In genomic region chr6:28360961-28361360, GRCh38 we compare ENCODE assay signal across 33 cellular contexts. TPM values are rescaled to one million over a fixed set of nuclear protein-coding genes. Genes with fewer than 3 reads are reported as not detected.
DNase-seq lines count a peak whose midpoint lies in the region; ATAC-seq, FAIRE-seq and TF ChIP-seq lines count a peak whose summit lies in the region.
"Had no signal": no experiment of that assay in that cellular context is flagged by ENCODE, and none has a peak within 500 bp of the region (broad histone marks: within the 10 kb centered on the region; RNA-seq: fewer than 3 reads in every experiment).

No MANE protein-coding gene starts in this region.

- H4K20me1 ChIP-seq in HepG2 (ENCODE audit: insufficient read depth, low read length) (no peaks in the 10 kb centered on the region), K562 (replicated peaks; ENCODE audit: control insufficient read depth, insufficient read depth, low read length) (no peaks in the 10 kb centered on the region)

- TF ChIP-seq EP300 in HepG2 (IDR thresholded peaks at IDR 0.05; ENCODE audit: low read depth in 2 of 2, low read length in 2 of 2), result no peak
- no peak for TF ChIP-seq EP300 in HepG2 (CRISPR knock-in tag; IDR thresholded peaks at IDR 0.05; ENCODE audit: borderline replicate concordance)
- no peak for TF ChIP-seq EP300 in K562 (IDR thresholded peaks at IDR 0.05; ENCODE audit: low read length)

- no peak for DNase-seq in HepG2 (ENCODE audit: low spot score)
- no peak for DNase-seq in right lobe of liver
- no peak for DNase-seq in K562 (ENCODE audit: extremely low read depth in 1 of 4, low spot score in 3 of 4)
- DNase-seq in activated gamma-delta T cell (lab: John Stamatoyannopoulos, UW), result no peak
- no peak for DNase-seq in iPS-NIHi11 (ENCODE audit: low spot score)
- DNase-seq: 8988T; ACHN; AML-193; BE2C; C1 segment of cervical spinal cord; Caco-2; Calu3; CD4-positive, alpha-beta memory T cell; CD4-positive, alpha-beta T cell; CD4-positive, CD25-positive, alpha-beta regulatory T cell; CD8-positive, alpha-beta memory T cell; CD8-positive, alpha-beta T cell; COR-L47; DMS 273 treated with DMSO at 0.1 percent for 48 hours; DMS153; DMS53; DMS79; DMS79 treated with DMSO at 0.1 percent for 48 hours; DND-41; EL had no signal

- H2AFZ ChIP-seq in HepG2 (ENCODE audit: low read length) (no peak overlapping the region), K562 (ENCODE audit: low read depth, low read length) (no peak overlapping the region)

- H3K9me1 ChIP-seq in K562 (ENCODE audit: control insufficient read depth, insufficient read depth, low read length), result no peaks in the 10 kb centered on the region

- no peak for TF ChIP-seq RAD21 in HepG2 (CRISPR knock-in tag; IDR thresholded peaks at IDR 0.05)
- no peak for TF ChIP-seq RAD21 in K562 (CRISPR knock-in tag; conservative IDR thresholded peaks at IDR 0.05 in 1 of 2, IDR thresholded peaks at IDR 0.05 in 1 of 2)

- H3K4me2 ChIP-seq in HepG2 (ENCODE audit: low read depth, low read length) (no peak overlapping the region), K562 (ENCODE audit: insufficient read depth, low read length) (no peak overlapping the region)
- H3K4me2 ChIP-seq: A549; BLaER1; BLaER1 treated with 17β-estradiol and CSF1 and Interleukin-3, amounts not matched to agents 10 nM and 100 nM had no signal

- no peak overlapping the region for H3K27ac ChIP-seq in HepG2 (ENCODE audit: extremely low read length, insufficient read depth, low read length)
- no peak overlapping the region for H3K27ac ChIP-seq in right lobe of liver
- H3K27ac ChIP-seq in VCaP, result peak overlapping the region; percentile 70
- H3K27ac ChIP-seq in K562 (ENCODE audit: extremely low read depth, low read depth, low read length), result no peak overlapping the region
- H3K27ac ChIP-seq: 22Rv1; A549; BLaER1; BLaER1 treated with 17β-estradiol and CSF1 and Interleukin-3, amounts not matched to agents 10 nM and 100 nM; C4-2B had no signal

- no peak for TF ChIP-seq CTCF in HepG2 (CRISPR knock-in tag; IDR thresholded peaks at IDR 0.05)
- no peak for TF ChIP-seq CTCF in right lobe of liver (IDR thresholded peaks at IDR 0.05)
- no peak for TF ChIP-seq CTCF in VCaP (conservative IDR thresholded peaks at IDR 0.05)
- TF ChIP-seq CTCF in K562 (IDR thresholded peaks at IDR 0.05 in 2 of 3, conservative IDR thresholded peaks at IDR 0.05 in 1 of 3; ENCODE audit: insufficient read depth in 2 of 3, low read depth in 1 of 3, low read length in 3 of 3), result no peak

- H3K79me2 ChIP-seq in HepG2 (ENCODE audit: insufficient read depth, low read length) (no peaks in the 10 kb centered on the region), K562 (ENCODE audit: control insufficient read depth, insufficient read depth, low read length) (peaks cover 19% of the 10 kb centered on the region; the same call in 2 of the 3 replicates)

- FAIRE-seq in HepG2 (lab: Jason Lieb, UNC) (no peak), K562 (lab: Jason Lieb, UNC) (no peak)
- FAIRE-seq: A204.1, A549, D721Med had no signal

- in situ Hi-C loops in HepG2 (cut with HindIII; ENCODE audit: extremely low pct_ligation_motif_present, low pct_unique_long_range_greater_than_20kb), result no loop called here
- in situ Hi-C loops in K562 (cut with MboI), result loop anchor here (10.0 kb wide), 1 partner anchor 446 kb away; the partner anchor contains the start of gene OR2B2

- CTCF ChIA-PET in HepG2 (lab: Yijun Ruan, JAX; ENCODE audit: low intra/inter-chr PET ratio, low total read pairs), result no interaction called here
- CTCF ChIA-PET in K562 (lab: Yijun Ruan, JAX; ENCODE audit: low intra/inter-chr PET ratio), result no interaction called here

- H3K4me3 ChIP-seq in HepG2 (replicated peaks in 1 of 3; ENCODE audit: insufficient read depth in 1 of 3, low read depth in 2 of 3, low read length in 3 of 3) (no peak overlapping the region), right lobe of liver (no peak overlapping the region), K562 (no peak overlapping the region)
- H3K4me3 ChIP-seq: A549; BLaER1; BLaER1 treated with 17β-estradiol and CSF1 and Interleukin-3, amounts not matched to agents 10 nM and 100 nM had no signal

- H3K9me3 ChIP-seq in HepG2 (ENCODE audit: low read length), result no peaks in the 10 kb centered on the region
- H3K9me3 ChIP-seq in right lobe of liver, result no peaks in the 10 kb centered on the region
- H3K9me3 ChIP-seq in K562 (replicated peaks; ENCODE audit: control insufficient read depth, insufficient read depth, low read depth, low read length), result no peaks in the 10 kb centered on the region; the same call in 1 of the 2 replicates
- H3K9me3 ChIP-seq: BE2C, BLaER1, Caco-2 had no signal

- H3K4me1 ChIP-seq in HepG2 (ENCODE audit: insufficient read depth, low read length) (peaks cover 11% of the 10 kb centered on the region), right lobe of liver (peaks cover 0 to 4% (median 0%) of the 10 kb centered on the region in 4 donors), K562 (replicated peaks in 1 of 2; ENCODE audit: control insufficient read depth in 2 of 2, insufficient read depth in 2 of 2, low read length in 2 of 2) (peaks cover 12 to 13% of the 10 kb centered on the region in 2 experiments)
- H3K4me1 ChIP-seq: BE2C, BLaER1 had no signal

- H3K36me3 ChIP-seq in HepG2 (replicated peaks in 1 of 2; ENCODE audit: control insufficient read depth in 1 of 2, insufficient read depth in 2 of 2, low read length in 2 of 2) (peaks cover 9 to 20% of the 10 kb centered on the region in 2 experiments; a peak in 4 of 5 replicates), right lobe of liver (peaks cover 0 to 45% (median 1%) of the 10 kb centered on the region in 4 donors), K562 (ENCODE audit: control insufficient read depth, insufficient read depth, low read length) (peaks cover 56% of the 10 kb centered on the region)

- BruUV-seq in HepG2 (replicated peaks; lab: Mats Ljungman, UMichigan) (no TSS peak), K562 (replicated peaks; lab: Mats Ljungman, UMichigan) (no TSS peak)

- POLR2A ChIA-PET in HepG2 (lab: Yijun Ruan, JAX), result no interaction called here
- POLR2A ChIA-PET in K562 (lab: Yijun Ruan, JAX), result interaction anchor here (0.6 kb wide), 2 partner anchors 152 to 169 kb away, joined by 3 to 4 read pairs; no protein-coding TSS in a partner anchor

- TF ChIP-seq POLR2A in HepG2 (IDR thresholded peaks at IDR 0.05; ENCODE audit: insufficient read depth in 1 of 2, low read depth in 2 of 2, low read length in 2 of 2), result no peak
- no peak for TF ChIP-seq POLR2A in right lobe of liver (IDR thresholded peaks at IDR 0.05)
- no peak for TF ChIP-seq POLR2A in K562 (conservative IDR thresholded peaks at IDR 0.05)

- H3K27me3 ChIP-seq in HepG2 (ENCODE audit: control insufficient read depth in 1 of 2, insufficient read depth in 2 of 2, low read length in 2 of 2) (no peaks in the 10 kb centered on the region; a peak in 1 of 5 replicates), right lobe of liver (no peaks in the 10 kb centered on the region), K562 (ENCODE audit: control insufficient read depth in 2 of 2, insufficient read depth in 2 of 2, low read length in 2 of 2) (no peaks in the 10 kb centered on the region)
- H3K27me3 ChIP-seq: BE2C; BLaER1; BLaER1 treated with 17β-estradiol and CSF1 and Interleukin-3, amounts not matched to agents 10 nM and 100 nM had no signal

- ATAC-seq in HepG2 (no peak), right lobe of liver (no peak), K562 (no peak)
- ATAC-seq: A549; CD8-positive, alpha-beta T cell had no signal

- intact Hi-C loops in HepG2 (cut with micrococcal nuclease; ENCODE audit: unreplicated experiment) (no loop called here), right lobe of liver (cut with DNase I) (loop anchor here in 1 of 2 donors (10.0 kb wide), 1 partner anchor 226 kb away; no protein-coding TSS in a partner anchor), K562 (cut with micrococcal nuclease) (no loop called here)

- no peak overlapping the region for H3K9ac ChIP-seq in HepG2 (ENCODE audit: insufficient read depth, low read depth, low read length)
- H3K9ac ChIP-seq in K562 (ENCODE audit: insufficient read depth in 1 of 2, low read depth in 2 of 2, low read length in 2 of 2), result no peak overlapping the region
- H3K9ac ChIP-seq: BLaER1; BLaER1 treated with 17β-estradiol and CSF1 and Interleukin-3, amounts not matched to agents 10 nM and 100 nM had no signal

- WGBS in HepG2 (ENCODE audit: low lambda C conversion rate), result 97% methylated on average over 2 of the region's 2 CpGs
- WGBS in right lobe of liver (ENCODE audit: insufficient coverage, low coverage, low lambda C conversion rate, missing lambda C conversion rate), result 100% methylated on average over 2 of the region's 2 CpGs
- 73% methylated on average over 2 of the region's 2 CpGs for WGBS in K562 (ENCODE audit: insufficient coverage, low coverage, missing lambda C conversion rate)

RNA-seq across cellular contexts. Expression of gene ZKSCAN3, which starts 11.2 kb away (rescaled TPM):
- total RNA-seq in HepG2 (2016; rRNA removed; fragmentation: Illumina TruSeq; extraction: Trizol) (7.4 and 8.1 TPM in 2 replicates), right lobe of liver (1 to 10 TPM; 1.3 to 3.8 (median 2.5) TPM), K562 (2014; rRNA removed) (5.5 and 9.1 TPM in 2 replicates), K562 (2014; rRNA removed; fragmentation: Illumina TruSeq; extraction: Trizol) (12.4 and 12.8 TPM in 2 replicates), K562 (2015; rRNA removed; fragmentation: Illumina TruSeq; extraction: Trizol) (12.2 and 12.4 TPM in 2 replicates), K562 (2021) (10.2 and 11.1 TPM in 2 replicates)
- 1.1 and 1.3 TPM in 2 replicates for total RNA-seq in HepG2 (2016; cell fraction: cytosol; rRNA removed; fragmentation: Illumina TruSeq; extraction: Trizol; ENCODE audit: low read depth)
- total RNA-seq in HepG2 (2016; cell fraction: insoluble cytoplasmic fraction; rRNA removed; fragmentation: Illumina TruSeq; extraction: Trizol), result 5.8 and 7.9 TPM in 2 replicates
- 4.5 and 4.9 TPM in 2 replicates for total RNA-seq in HepG2 (2016; cell fraction: membrane; rRNA removed; fragmentation: Illumina TruSeq; extraction: Trizol)
- total RNA-seq in HepG2 (2016; cell fraction: nucleus; rRNA removed; fragmentation: Illumina TruSeq; extraction: Trizol), result 3.8 and 5.4 TPM in 2 replicates
- polyA plus RNA-seq in HepG2 (2011; rRNA removed) (3.3 and 3.6 TPM in 2 replicates), K562 (2011; rRNA removed) (11.4 and 12.2 TPM in 2 replicates), K562 (2014; fragmentation: Illumina TruSeq; extraction: Trizol) (9.0 and 10.4 TPM in 2 replicates), K562 (2014; fragmentation: Nextera tagmentation; extraction: Ambion mirVana) (1 to 10 TPM; 3.0 to 4.3 TPM), K562 (2014; rRNA removed) (6.9 and 8.0 TPM in 2 replicates)
- polyA plus RNA-seq in HepG2 (2011; cell fraction: cytosol; rRNA removed), result 2.0 and 2.2 TPM in 2 replicates
- polyA plus RNA-seq in HepG2 (2011; cell fraction: nucleus; rRNA removed), result 2.8 and 4.3 TPM in 2 replicates
- polyA plus RNA-seq in HepG2 (2012), result 1.8 and 3.3 TPM in 2 replicates
- polyA plus RNA-seq in HepG2 (2016; cell fraction: cytosol; fragmentation: Illumina TruSeq; extraction: Trizol; ENCODE audit: low read depth), result 0.74 and 0.85 TPM in 2 replicates
- polyA plus RNA-seq in HepG2 (2016; cell fraction: insoluble cytoplasmic fraction; fragmentation: Illumina TruSeq; extraction: Trizol; ENCODE audit: low read depth), result 4.8 and 5.6 TPM in 2 replicates
- polyA plus RNA-seq in HepG2 (2016; cell fraction: membrane; fragmentation: Illumina TruSeq; extraction: Trizol; ENCODE audit: low read depth), result 2.0 and 2.3 TPM in 2 replicates
- 8.6 and 9.9 TPM in 2 replicates for polyA plus RNA-seq in HepG2 (2016; cell fraction: nucleus; fragmentation: Illumina TruSeq; extraction: Trizol; ENCODE audit: insufficient read depth, low read depth)
- polyA minus RNA-seq in HepG2 (2011; rRNA and poly(A)+ RNA removed; ENCODE audit: low replicate concordance), result 1.5 and 2.8 TPM in 2 replicates
- polyA minus RNA-seq in HepG2 (2011; cell fraction: cytosol; rRNA and poly(A)+ RNA removed), result 3.0 and 3.1 TPM in 2 replicates
- 4.4 and 7.8 TPM in 2 replicates for polyA minus RNA-seq in HepG2 (2011; cell fraction: nucleus; rRNA and poly(A)+ RNA removed)
- 18.5 and 26.6 TPM in 2 replicates for total RNA-seq in K562 (2011; cell fraction: chromatin; rRNA removed; ENCODE audit: low replicate concordance)
- total RNA-seq in K562 (2011; cell fraction: nucleolus; rRNA removed), result 8.7 and 9.0 TPM in 2 replicates
- 14.7 and 21.2 TPM in 2 replicates for total RNA-seq in K562 (2011; cell fraction: nucleoplasm; rRNA removed)
- 4.1 and 7.4 TPM in 2 replicates for polyA plus RNA-seq in K562 (2011; cell fraction: cytosol; rRNA removed)
- polyA plus RNA-seq in K562 (2011; cell fraction: nucleus; rRNA removed), result 13.7 and 16.5 TPM in 2 replicates
- polyA plus RNA-seq in K562 (2012), result 6.5 and 6.8 TPM in 2 replicates
- 7.9 and 12.8 TPM in 2 replicates for polyA minus RNA-seq in K562 (2011; rRNA and poly(A)+ RNA removed)
- 4.5 and 6.7 TPM in 2 replicates for polyA minus RNA-seq in K562 (2011; cell fraction: cytosol; rRNA and poly(A)+ RNA removed)
- polyA minus RNA-seq in K562 (2011; cell fraction: nucleus; rRNA and poly(A)+ RNA removed), result 3.8 and 7.0 TPM in 2 replicates

RNA-seq across cellular contexts. Expression of gene ZSCAN31, which starts 25.0 kb away (rescaled TPM):
- total RNA-seq in HepG2 (2016; rRNA removed; fragmentation: Illumina TruSeq; extraction: Trizol) (6.2 and 7.2 TPM in 2 replicates), right lobe of liver (1 to 10 TPM; 3.7 to 6.9 (median 4.6) TPM), K562 (2014; rRNA removed) (4.1 and 6.3 TPM in 2 replicates), K562 (2014; rRNA removed; fragmentation: Illumina TruSeq; extraction: Trizol) (8.4 and 9.0 TPM in 2 replicates), K562 (2015; rRNA removed; fragmentation: Illumina TruSeq; extraction: Trizol) (11.4 and 12.1 TPM in 2 replicates), K562 (2021) (5.7 and 7.4 TPM in 2 replicates)
- total RNA-seq in HepG2 (2016; cell fraction: cytosol; rRNA removed; fragmentation: Illumina TruSeq; extraction: Trizol; ENCODE audit: low read depth), result 3.0 and 3.6 TPM in 2 replicates
- total RNA-seq in HepG2 (2016; cell fraction: insoluble cytoplasmic fraction; rRNA removed; fragmentation: Illumina TruSeq; extraction: Trizol), result 7.3 and 8.3 TPM in 2 replicates
- 6.2 and 10.2 TPM in 2 replicates for total RNA-seq in HepG2 (2016; cell fraction: membrane; rRNA removed; fragmentation: Illumina TruSeq; extraction: Trizol)
- 4.9 and 6.5 TPM in 2 replicates for total RNA-seq in HepG2 (2016; cell fraction: nucleus; rRNA removed; fragmentation: Illumina TruSeq; extraction: Trizol)
- polyA plus RNA-seq in HepG2 (2011; rRNA removed) (3.6 and 5.3 TPM in 2 replicates), K562 (2011; rRNA removed) (8.4 and 9.8 TPM in 2 replicates), K562 (2014; fragmentation: Illumina TruSeq; extraction: Trizol) (7.9 and 8.5 TPM in 2 replicates), K562 (2014; fragmentation: Nextera tagmentation; extraction: Ambion mirVana) (1 to 10 TPM; 5.0 to 7.0 TPM), K562 (2014; rRNA removed) (3.9 and 5.7 TPM in 2 replicates)
- polyA plus RNA-seq in HepG2 (2011; cell fraction: cytosol; rRNA removed), result 2.6 and 3.6 TPM in 2 replicates
- polyA plus RNA-seq in HepG2 (2011; cell fraction: nucleus; rRNA removed), result 3.9 and 4.9 TPM in 2 replicates
- polyA plus RNA-seq in HepG2 (2012), result 4.8 and 4.9 TPM in 2 replicates
- polyA plus RNA-seq in HepG2 (2016; cell fraction: cytosol; fragmentation: Illumina TruSeq; extraction: Trizol; ENCODE audit: low read depth), result 1.6 and 2.0 TPM in 2 replicates
- polyA plus RNA-seq in HepG2 (2016; cell fraction: insoluble cytoplasmic fraction; fragmentation: Illumina TruSeq; extraction: Trizol; ENCODE audit: low read depth), result 5.7 TPM in 2 replicates
- polyA plus RNA-seq in HepG2 (2016; cell fraction: membrane; fragmentation: Illumina TruSeq; extraction: Trizol; ENCODE audit: low read depth), result 2.2 and 2.3 TPM in 2 replicates
- 4.4 and 7.8 TPM in 2 replicates for polyA plus RNA-seq in HepG2 (2016; cell fraction: nucleus; fragmentation: Illumina TruSeq; extraction: Trizol; ENCODE audit: insufficient read depth, low read depth)
- 7.2 and 8.6 TPM in 2 replicates for polyA minus RNA-seq in HepG2 (2011; rRNA and poly(A)+ RNA removed; ENCODE audit: low replicate concordance)
- 5.3 and 5.4 TPM in 2 replicates for polyA minus RNA-seq in HepG2 (2011; cell fraction: cytosol; rRNA and poly(A)+ RNA removed)
- polyA minus RNA-seq in HepG2 (2011; cell fraction: nucleus; rRNA and poly(A)+ RNA removed), result 7.1 and 8.2 TPM in 2 replicates
- total RNA-seq in K562 (2011; cell fraction: chromatin; rRNA removed; ENCODE audit: low replicate concordance), result 6.8 and 10.3 TPM in 2 replicates
- total RNA-seq in K562 (2011; cell fraction: nucleolus; rRNA removed), result 4.2 and 5.4 TPM in 2 replicates
- total RNA-seq in K562 (2011; cell fraction: nucleoplasm; rRNA removed), result 4.0 and 5.6 TPM in 2 replicates
- polyA plus RNA-seq in K562 (2011; cell fraction: cytosol; rRNA removed), result 4.4 and 6.1 TPM in 2 replicates
- 9.8 and 10.5 TPM in 2 replicates for polyA plus RNA-seq in K562 (2011; cell fraction: nucleus; rRNA removed)
- polyA plus RNA-seq in K562 (2012), result 6.8 and 11.1 TPM in 2 replicates
- polyA minus RNA-seq in K562 (2011; rRNA and poly(A)+ RNA removed), result 16.6 and 17.6 TPM in 2 replicates
- polyA minus RNA-seq in K562 (2011; cell fraction: cytosol; rRNA and poly(A)+ RNA removed), result 4.2 and 6.7 TPM in 2 replicates
- 5.3 and 8.2 TPM in 2 replicates for polyA minus RNA-seq in K562 (2011; cell fraction: nucleus; rRNA and poly(A)+ RNA removed)

RNA-seq across cellular contexts. Expression of gene ZSCAN12, which starts 38.6 kb away (rescaled TPM):
- 8.9 and 9.8 TPM in 2 replicates for total RNA-seq in HepG2 (2016; rRNA removed; fragmentation: Illumina TruSeq; extraction: Trizol)
- 1.8 and 2.1 TPM in 2 replicates for total RNA-seq in HepG2 (2016; cell fraction: cytosol; rRNA removed; fragmentation: Illumina TruSeq; extraction: Trizol; ENCODE audit: low read depth)
- 9.2 and 10.2 TPM in 2 replicates for total RNA-seq in HepG2 (2016; cell fraction: insoluble cytoplasmic fraction; rRNA removed; fragmentation: Illumina TruSeq; extraction: Trizol)
- 5.2 and 6.9 TPM in 2 replicates for total RNA-seq in HepG2 (2016; cell fraction: membrane; rRNA removed; fragmentation: Illumina TruSeq; extraction: Trizol)
- total RNA-seq in HepG2 (2016; cell fraction: nucleus; rRNA removed; fragmentation: Illumina TruSeq; extraction: Trizol), result 13.4 and 13.6 TPM in 2 replicates
- polyA plus RNA-seq in HepG2 (2011; rRNA removed), result 2.6 and 2.8 TPM in 2 replicates
- 1.2 and 1.8 TPM in 2 replicates for polyA plus RNA-seq in HepG2 (2011; cell fraction: cytosol; rRNA removed)
- polyA plus RNA-seq in HepG2 (2011; cell fraction: nucleus; rRNA removed), result 2.9 and 3.3 TPM in 2 replicates
- polyA plus RNA-seq in HepG2 (2012), result 3.1 and 3.4 TPM in 2 replicates
- polyA plus RNA-seq in HepG2 (2016; cell fraction: cytosol; fragmentation: Illumina TruSeq; extraction: Trizol; ENCODE audit: low read depth), result 0.46 and 0.64 TPM in 2 replicates
- 5.0 and 5.2 TPM in 2 replicates for polyA plus RNA-seq in HepG2 (2016; cell fraction: insoluble cytoplasmic fraction; fragmentation: Illumina TruSeq; extraction: Trizol; ENCODE audit: low read depth)
- 1.5 and 1.6 TPM in 2 replicates for polyA plus RNA-seq in HepG2 (2016; cell fraction: membrane; fragmentation: Illumina TruSeq; extraction: Trizol; ENCODE audit: low read depth)
- polyA plus RNA-seq in HepG2 (2016; cell fraction: nucleus; fragmentation: Illumina TruSeq; extraction: Trizol; ENCODE audit: insufficient read depth, low read depth), result 9.9 and 11.0 TPM in 2 replicates
- polyA minus RNA-seq in HepG2 (2011; rRNA and poly(A)+ RNA removed; ENCODE audit: low replicate concordance), result 2.4 and 4.9 TPM in 2 replicates
- polyA minus RNA-seq in HepG2 (2011; cell fraction: cytosol; rRNA and poly(A)+ RNA removed), result 1.5 and 2.7 TPM in 2 replicates
- polyA minus RNA-seq in HepG2 (2011; cell fraction: nucleus; rRNA and poly(A)+ RNA removed), result 21.4 and 24.7 TPM in 2 replicates
- 1 to 10 TPM; 1.4 to 1.6 (median 1.5) TPM for total RNA-seq in right lobe of liver
- 20.1 and 58.9 TPM in 2 replicates for total RNA-seq in K562 (2011; cell fraction: chromatin; rRNA removed; ENCODE audit: low replicate concordance)
- total RNA-seq in K562 (2011; cell fraction: nucleolus; rRNA removed), result 11.8 and 18.6 TPM in 2 replicates
- 20.4 and 21.6 TPM in 2 replicates for total RNA-seq in K562 (2011; cell fraction: nucleoplasm; rRNA removed)
- total RNA-seq in K562 (2014; rRNA removed), result 12.3 and 12.5 TPM in 2 replicates
- total RNA-seq in K562 (2014; rRNA removed; fragmentation: Illumina TruSeq; extraction: Trizol), result 19.4 and 22.6 TPM in 2 replicates
- total RNA-seq in K562 (2015; rRNA removed; fragmentation: Illumina TruSeq; extraction: Trizol), result 17.7 and 19.6 TPM in 2 replicates
- total RNA-seq in K562 (2021), result 12.1 and 12.5 TPM in 2 replicates
- polyA plus RNA-seq in K562 (2011; rRNA removed), result 14.5 and 18.5 TPM in 2 replicates
- polyA plus RNA-seq in K562 (2011; cell fraction: cytosol; rRNA removed), result 3.8 and 6.5 TPM in 2 replicates
- polyA plus RNA-seq in K562 (2011; cell fraction: nucleus; rRNA removed), result 12.0 and 13.1 TPM in 2 replicates
- 5.6 and 7.0 TPM in 2 replicates for polyA plus RNA-seq in K562 (2012)
- polyA plus RNA-seq in K562 (2014; fragmentation: Illumina TruSeq; extraction: Trizol), result 12.3 and 14.5 TPM in 2 replicates
- polyA plus RNA-seq in K562 (2014; fragmentation: Nextera tagmentation; extraction: Ambion mirVana), result 1 to 10 TPM; 2.5 to 7.9 TPM
- 10.4 and 11.4 TPM in 2 replicates for polyA plus RNA-seq in K562 (2014; rRNA removed)
- polyA minus RNA-seq in K562 (2011; rRNA and poly(A)+ RNA removed), result 35.5 and 45.0 TPM in 2 replicates
- polyA minus RNA-seq in K562 (2011; cell fraction: cytosol; rRNA and poly(A)+ RNA removed), result 8.2 and 11.4 TPM in 2 replicates
- 17.8 and 33.1 TPM in 2 replicates for polyA minus RNA-seq in K562 (2011; cell fraction: nucleus; rRNA and poly(A)+ RNA removed)

Comparison
In these comparisons a context has a peak if more than half of its experiments do, and no peak if none do; other contexts are left out.
1. Of the 241 proteins assayed by ChIP-seq in both HepG2 and K562: peak only in HepG2: none; only in K562: ADNP; in both: none; in neither: 240.